1 cellular context compared by ENCODE assay signal in the genomic region with DNA sequence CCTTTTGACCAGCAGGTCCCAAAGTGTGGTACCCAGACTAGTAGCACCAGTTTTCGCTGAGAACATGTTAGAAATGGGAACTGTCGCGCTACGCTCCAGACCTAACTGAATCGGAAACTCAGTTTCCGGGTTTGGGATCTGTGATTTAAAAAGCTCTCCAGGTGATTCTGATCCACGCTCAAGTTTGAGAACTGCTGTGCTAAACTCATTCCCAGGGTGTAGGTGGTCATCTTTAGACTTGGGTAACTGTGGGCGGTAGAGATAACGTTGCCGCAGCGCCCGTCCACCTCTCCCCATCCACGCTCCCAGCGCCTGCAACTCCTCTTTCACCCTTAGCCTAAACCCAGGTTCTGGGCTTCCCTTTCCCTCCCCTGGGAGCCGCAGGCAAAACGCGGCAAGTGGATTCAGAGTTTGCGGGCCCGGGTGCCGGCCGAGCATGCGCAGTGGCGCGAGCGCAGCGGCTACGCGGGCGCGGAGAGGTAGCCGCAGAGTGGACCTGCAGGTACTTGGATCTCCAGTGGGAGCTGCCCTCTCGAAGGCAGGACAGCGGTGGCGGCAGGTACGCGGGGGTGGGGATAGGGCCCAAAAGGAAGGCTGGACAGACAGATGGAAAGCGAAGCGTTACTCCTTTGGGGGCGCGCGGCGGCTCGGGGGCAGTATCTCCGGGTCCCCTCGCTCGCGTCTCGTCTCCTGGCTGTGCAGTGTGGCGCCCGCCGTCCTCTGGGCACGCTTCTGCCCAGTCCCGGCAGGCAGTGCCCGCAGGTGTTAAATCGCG.
A peak's percentile ranks its signal among the peaks of the same experiment; 100 is the strongest.
TF ChIP-seq lines count a peak whose summit lies in the region.

A gene with protein sequence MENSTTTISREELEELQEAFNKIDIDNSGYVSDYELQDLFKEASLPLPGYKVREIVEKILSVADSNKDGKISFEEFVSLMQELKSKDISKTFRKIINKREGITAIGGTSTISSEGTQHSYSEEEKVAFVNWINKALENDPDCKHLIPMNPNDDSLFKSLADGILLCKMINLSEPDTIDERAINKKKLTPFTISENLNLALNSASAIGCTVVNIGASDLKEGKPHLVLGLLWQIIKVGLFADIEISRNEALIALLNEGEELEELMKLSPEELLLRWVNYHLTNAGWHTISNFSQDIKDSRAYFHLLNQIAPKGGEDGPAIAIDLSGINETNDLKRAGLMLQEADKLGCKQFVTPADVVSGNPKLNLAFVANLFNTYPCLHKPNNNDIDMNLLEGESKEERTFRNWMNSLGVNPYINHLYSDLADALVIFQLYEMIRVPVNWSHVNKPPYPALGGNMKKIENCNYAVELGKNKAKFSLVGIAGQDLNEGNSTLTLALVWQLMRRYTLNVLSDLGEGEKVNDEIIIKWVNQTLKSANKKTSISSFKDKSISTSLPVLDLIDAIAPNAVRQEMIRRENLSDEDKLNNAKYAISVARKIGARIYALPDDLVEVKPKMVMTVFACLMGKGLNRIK (plus strand): TSS at position 443 of the 775 bp plus-strand sequence. CDS start 67,845 bp downstream, outside the sequence.

TF ChIP-seq in liver, 16 proteins besides CTCF, POLR2A, EP300 and RAD21:
- TF ChIP-seq, protein P1, sequence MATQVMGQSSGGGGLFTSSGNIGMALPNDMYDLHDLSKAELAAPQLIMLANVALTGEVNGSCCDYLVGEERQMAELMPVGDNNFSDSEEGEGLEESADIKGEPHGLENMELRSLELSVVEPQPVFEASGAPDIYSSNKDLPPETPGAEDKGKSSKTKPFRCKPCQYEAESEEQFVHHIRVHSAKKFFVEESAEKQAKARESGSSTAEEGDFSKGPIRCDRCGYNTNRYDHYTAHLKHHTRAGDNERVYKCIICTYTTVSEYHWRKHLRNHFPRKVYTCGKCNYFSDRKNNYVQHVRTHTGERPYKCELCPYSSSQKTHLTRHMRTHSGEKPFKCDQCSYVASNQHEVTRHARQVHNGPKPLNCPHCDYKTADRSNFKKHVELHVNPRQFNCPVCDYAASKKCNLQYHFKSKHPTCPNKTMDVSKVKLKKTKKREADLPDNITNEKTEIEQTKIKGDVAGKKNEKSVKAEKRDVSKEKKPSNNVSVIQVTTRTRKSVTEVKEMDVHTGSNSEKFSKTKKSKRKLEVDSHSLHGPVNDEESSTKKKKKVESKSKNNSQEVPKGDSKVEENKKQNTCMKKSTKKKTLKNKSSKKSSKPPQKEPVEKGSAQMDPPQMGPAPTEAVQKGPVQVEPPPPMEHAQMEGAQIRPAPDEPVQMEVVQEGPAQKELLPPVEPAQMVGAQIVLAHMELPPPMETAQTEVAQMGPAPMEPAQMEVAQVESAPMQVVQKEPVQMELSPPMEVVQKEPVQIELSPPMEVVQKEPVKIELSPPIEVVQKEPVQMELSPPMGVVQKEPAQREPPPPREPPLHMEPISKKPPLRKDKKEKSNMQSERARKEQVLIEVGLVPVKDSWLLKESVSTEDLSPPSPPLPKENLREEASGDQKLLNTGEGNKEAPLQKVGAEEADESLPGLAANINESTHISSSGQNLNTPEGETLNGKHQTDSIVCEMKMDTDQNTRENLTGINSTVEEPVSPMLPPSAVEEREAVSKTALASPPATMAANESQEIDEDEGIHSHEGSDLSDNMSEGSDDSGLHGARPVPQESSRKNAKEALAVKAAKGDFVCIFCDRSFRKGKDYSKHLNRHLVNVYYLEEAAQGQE (IDR thresholded peaks at IDR 0.05): peak; percentile 73
- TF ChIP-seq, protein P2, sequence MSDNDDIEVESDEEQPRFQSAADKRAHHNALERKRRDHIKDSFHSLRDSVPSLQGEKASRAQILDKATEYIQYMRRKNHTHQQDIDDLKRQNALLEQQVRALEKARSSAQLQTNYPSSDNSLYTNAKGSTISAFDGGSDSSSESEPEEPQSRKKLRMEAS (IDR thresholded peaks at IDR 0.05): peak; percentile 50
- TF ChIP-seq NR2F2 (IDR thresholded peaks at IDR 0.05) (no peak), HNF4G (IDR thresholded peaks at IDR 0.05) (no peak), EGR1 (IDR thresholded peaks at IDR 0.05; ENCODE audit: low read depth in 2 of 2) (peak in 1 of 2 donors; percentile 52), TAF1 (conservative IDR thresholded peaks at IDR 0.05) (peak; percentile 74), RXRA (IDR thresholded peaks at IDR 0.05) (peak; percentile 66 to 79), JUND (IDR thresholded peaks at IDR 0.05) (peak in 1 of 2 donors; percentile 35), FOXA2 (IDR thresholded peaks at IDR 0.05) (no peak), GABPA (IDR thresholded peaks at IDR 0.05 in 1 of 2, conservative IDR thresholded peaks at IDR 0.05 in 1 of 2) (peak; percentile 15 to 70), YY1 (IDR thresholded peaks at IDR 0.05) (peak; percentile 93), SP1 (IDR thresholded peaks at IDR 0.05) (peak; percentile 84), FOXA1 (IDR thresholded peaks at IDR 0.05) (peak; percentile 38), HNF4A (conservative IDR thresholded peaks at IDR 0.05) (peak; percentile 25 to 67)
- TF ChIP-seq, protein P3, sequence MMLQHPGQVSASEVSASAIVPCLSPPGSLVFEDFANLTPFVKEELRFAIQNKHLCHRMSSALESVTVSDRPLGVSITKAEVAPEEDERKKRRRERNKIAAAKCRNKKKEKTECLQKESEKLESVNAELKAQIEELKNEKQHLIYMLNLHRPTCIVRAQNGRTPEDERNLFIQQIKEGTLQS (IDR thresholded peaks at IDR 0.05): peak; percentile 25
- TF ChIP-seq, protein P4, sequence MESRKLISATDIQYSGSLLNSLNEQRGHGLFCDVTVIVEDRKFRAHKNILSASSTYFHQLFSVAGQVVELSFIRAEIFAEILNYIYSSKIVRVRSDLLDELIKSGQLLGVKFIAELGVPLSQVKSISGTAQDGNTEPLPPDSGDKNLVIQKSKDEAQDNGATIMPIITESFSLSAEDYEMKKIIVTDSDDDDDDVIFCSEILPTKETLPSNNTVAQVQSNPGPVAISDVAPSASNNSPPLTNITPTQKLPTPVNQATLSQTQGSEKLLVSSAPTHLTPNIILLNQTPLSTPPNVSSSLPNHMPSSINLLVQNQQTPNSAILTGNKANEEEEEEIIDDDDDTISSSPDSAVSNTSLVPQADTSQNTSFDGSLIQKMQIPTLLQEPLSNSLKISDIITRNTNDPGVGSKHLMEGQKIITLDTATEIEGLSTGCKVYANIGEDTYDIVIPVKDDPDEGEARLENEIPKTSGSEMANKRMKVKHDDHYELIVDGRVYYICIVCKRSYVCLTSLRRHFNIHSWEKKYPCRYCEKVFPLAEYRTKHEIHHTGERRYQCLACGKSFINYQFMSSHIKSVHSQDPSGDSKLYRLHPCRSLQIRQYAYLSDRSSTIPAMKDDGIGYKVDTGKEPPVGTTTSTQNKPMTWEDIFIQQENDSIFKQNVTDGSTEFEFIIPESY (IDR thresholded peaks at IDR 0.05): no peak
TF ChIP-seq in liver: peak in this region for 12.
